In the genomic region with DNA sequence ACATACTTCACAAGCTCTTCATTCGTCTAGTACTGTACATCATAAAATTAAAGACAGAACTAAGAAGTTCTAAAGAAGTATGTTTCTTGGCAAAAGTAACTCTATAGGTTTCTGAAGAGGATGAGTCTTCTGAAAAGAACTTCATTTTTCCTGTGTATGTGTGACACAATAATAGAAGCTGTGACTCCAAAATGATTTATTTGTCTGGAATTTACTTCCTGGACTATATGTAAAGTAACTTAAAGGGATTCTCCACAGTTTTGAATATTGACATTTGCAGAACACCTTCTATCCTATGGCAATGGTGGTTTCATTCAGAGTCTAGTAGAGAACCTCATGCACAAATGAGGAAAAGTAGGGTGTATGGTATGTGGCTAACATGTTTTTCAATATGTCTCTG, we compare ENCODE assay signal across 18 cellular contexts. TPM values are rescaled to one million over a fixed set of nuclear protein-coding genes. Genes with fewer than 3 reads are reported as not detected.
DNase-seq lines count a peak whose midpoint lies in the region; TF ChIP-seq lines count a peak whose summit lies in the region.
"Had no signal": no experiment of that assay in that cellular context is flagged by ENCODE, and none has a peak within 500 bp of the region (broad histone marks: within the 10 kb centered on the region; RNA-seq: fewer than 3 reads in every experiment).

No MANE protein-coding gene starts in this region.

- H3K9me3 ChIP-seq in adipocyte (ENCODE audit: control insufficient read depth, low read length): peaks cover 6% of the 10 kb centered on the region
- H3K9me3 ChIP-seq: Caco-2, thoracic aorta had no signal

- peaks cover 79% of the 10 kb centered on the region for H3K36me3 ChIP-seq in adipocyte (ENCODE audit: control insufficient read depth, insufficient read depth, low read length, severe bottlenecking)

- TF ChIP-seq CTCF in fibroblast of pulmonary artery (IDR thresholded peaks at IDR 0.05; ENCODE audit: low read length, missing control alignments): no peak

- no peak overlapping the region for H3K9ac ChIP-seq in adipocyte (ENCODE audit: low read length)

- H3K4me3 ChIP-seq in adipocyte (ENCODE audit: low read length) (no peak overlapping the region), fibroblast of pulmonary artery (replicated peaks; ENCODE audit: low read depth, low read length) (no peak overlapping the region)
- H3K4me3 ChIP-seq: A549, lung, thoracic aorta had no signal

- H3K27me3 ChIP-seq in adipocyte (replicated peaks; ENCODE audit: control insufficient read depth, insufficient read depth, low read length): no peaks in the 10 kb centered on the region

- DNase-seq in A172 (ENCODE audit: low spot score) (peak; percentile 61), HS-5 (ENCODE audit: low read depth) (peak; percentile 58), adipocyte (ENCODE audit: low read depth) (peak; percentile 50), fibroblast of pulmonary artery (ENCODE audit: low read depth) (peak; percentile 54), germinal center (ENCODE audit: low spot score) (no peak), NCI-H510A (lab: John Stamatoyannopoulos, UW) (no peak), NCI-H748 treated with DMSO at 0.1 percent for 48 hours (lab: John Stamatoyannopoulos, UW) (no peak)
- no peak for DNase-seq in activated effector memory CD4-positive, alpha-beta T cell treated with Interleukin-2 at 50 U/mL for 16 hours
- DNase-seq: activated CD4-positive, alpha-beta T cell treated with anti-CD3 and anti-CD28 coated beads for 36 hours; activated naive CD8-positive, alpha-beta T cell treated with anti-CD3 and anti-CD28 coated beads, Interleukin-2, amount 10 ng/mL, durations not matched to agents 7 days and 5 days; Caco-2; erythroblast; NCI-H2029 treated with DMSO at 0.1 percent for 48 hours; retina; SHP77 had no signal

- H3K4me1 ChIP-seq in adipocyte (ENCODE audit: control insufficient read depth, insufficient read depth, low read length): peaks cover 16% of the 10 kb centered on the region
- H3K4me1 ChIP-seq: Caco-2 had no signal

RNA-seq across cellular contexts. Expression of gene CLDN12, which starts 19.8 kb away (rescaled TPM):
- total RNA-seq in A172 (2014; rRNA removed; shearing (Covaris generic)): 33.7 and 35.8 TPM in 2 replicates

RNA-seq across cellular contexts. Expression of gene GTPBP10, which starts 36.9 kb away (rescaled TPM):
- 15.9 and 17.1 TPM in 2 replicates for total RNA-seq in A172 (2014; rRNA removed; shearing (Covaris generic))

Comparison
In these comparisons a context has a peak if more than half of its experiments do, and no peak if none do; other contexts are left out.
1. DNase-seq: peak in A172 (single experiment), HS-5 (single experiment), adipocyte (single experiment) and fibroblast of pulmonary artery (single experiment); none in germinal center (single experiment), activated effector memory CD4-positive, alpha-beta T cell treated with Interleukin-2 at 50 U/mL for 16 hours (single experiment), NCI-H510A (single experiment) and NCI-H748 treated with DMSO at 0.1 percent for 48 hours (single experiment).